15 cellular contexts compared by ENCODE assay signal in genomic region chr15:81170504-81170903, GRCh38. TPM values are rescaled to one million over a fixed set of nuclear protein-coding genes. Genes with fewer than 3 reads are reported as not detected.
"Had no signal": no experiment of that assay in that cellular context is flagged by ENCODE, and none has a peak within 500 bp of the region (broad histone marks: within the 10 kb centered on the region; RNA-seq: fewer than 3 reads in every experiment).

No MANE protein-coding gene starts in this region.

- H3K36me3 ChIP-seq: cardiac muscle cell, esophagus muscularis mucosa, gastroesophageal sphincter, upper lobe of left lung had no signal

- H3K9me3 ChIP-seq: esophagus muscularis mucosa, gastroesophageal sphincter, upper lobe of left lung had no signal

- ATAC-seq: activated naive CD8-positive, alpha-beta T cell treated with anti-CD3 and anti-CD28 coated beads, Interleukin-2, amount 50 U/mL, for 24 hours; gastroesophageal sphincter; stimulated activated naive CD8-positive, alpha-beta T cell treated with anti-CD3 and anti-CD28 coated beads, Interleukin-15, Interleukin-2, amounts not matched to agents 100 U/mL and 50 U/mL, for 24 hours; WTC11 had no signal

- H3K27me3 ChIP-seq: esophagus muscularis mucosa, gastroesophageal sphincter, upper lobe of left lung had no signal

- DNase-seq: activated CD4-positive, alpha-beta T cell treated with anti-CD3 and anti-CD28 coated beads for 48 hours; activated naive CD4-positive, alpha-beta T cell treated with Interleukin-2 at 50 U/mL for 16 hours; activated naive CD8-positive, alpha-beta T cell treated with anti-CD3 and anti-CD28 coated beads, Interleukin-2, amount 50 U/mL, for 24 hours; kidney; nephron progenitor cell; stimulated activated CD4-positive, alpha-beta T cell treated with anti-CD3 and anti-CD28 coated beads, Interleukin-4, amount 100 ng/mL, for 1 hour; stimulated activated CD8-positive, alpha-beta memory T cell treated with anti-CD3 and anti-CD28 coated beads, Interleukin-4, amount 100 ng/mL, for 48 hours; stimulated activated naive CD8-positive, alpha-beta T cell treated with anti-CD3 and anti-CD28 coated beads, Interleukin-15, Interleukin-2, amounts not matched to agents 100 U/mL and 50 U/mL, for 24 hours; T1000; upper lobe of left lung had no signal

- H3K4me3 ChIP-seq: cardiac muscle cell, esophagus muscularis mucosa, gastroesophageal sphincter, upper lobe of left lung had no signal

RNA-seq across cellular contexts. Expression of gene IL16, which starts 26.2 kb away (rescaled TPM):
- total RNA-seq: cardiac muscle cell had no signal
- polyA plus RNA-seq: cardiac muscle cell had no signal

RNA-seq across cellular contexts. Expression of gene CFAP161, which starts 36.4 kb away (rescaled TPM):
- total RNA-seq: activated T-helper 1 cell treated with anti-CD3 and anti-CD28 coated beads, Interleukin-12 subunit alpha, Interleukin-12 subunit beta, Interleukin-2, Interleukin-4 antibody, amounts not matched to agents 30 ng/mL and 10 ng/mL and 1 ng/mL, durations not matched to agents 14 hours and 24 hours and 36 hours; cardiac muscle cell; WTC11 had no signal
- polyA plus RNA-seq: cardiac muscle cell had no signal
